ENCODE assay signal across 8 cellular contexts in the genomic region with DNA sequence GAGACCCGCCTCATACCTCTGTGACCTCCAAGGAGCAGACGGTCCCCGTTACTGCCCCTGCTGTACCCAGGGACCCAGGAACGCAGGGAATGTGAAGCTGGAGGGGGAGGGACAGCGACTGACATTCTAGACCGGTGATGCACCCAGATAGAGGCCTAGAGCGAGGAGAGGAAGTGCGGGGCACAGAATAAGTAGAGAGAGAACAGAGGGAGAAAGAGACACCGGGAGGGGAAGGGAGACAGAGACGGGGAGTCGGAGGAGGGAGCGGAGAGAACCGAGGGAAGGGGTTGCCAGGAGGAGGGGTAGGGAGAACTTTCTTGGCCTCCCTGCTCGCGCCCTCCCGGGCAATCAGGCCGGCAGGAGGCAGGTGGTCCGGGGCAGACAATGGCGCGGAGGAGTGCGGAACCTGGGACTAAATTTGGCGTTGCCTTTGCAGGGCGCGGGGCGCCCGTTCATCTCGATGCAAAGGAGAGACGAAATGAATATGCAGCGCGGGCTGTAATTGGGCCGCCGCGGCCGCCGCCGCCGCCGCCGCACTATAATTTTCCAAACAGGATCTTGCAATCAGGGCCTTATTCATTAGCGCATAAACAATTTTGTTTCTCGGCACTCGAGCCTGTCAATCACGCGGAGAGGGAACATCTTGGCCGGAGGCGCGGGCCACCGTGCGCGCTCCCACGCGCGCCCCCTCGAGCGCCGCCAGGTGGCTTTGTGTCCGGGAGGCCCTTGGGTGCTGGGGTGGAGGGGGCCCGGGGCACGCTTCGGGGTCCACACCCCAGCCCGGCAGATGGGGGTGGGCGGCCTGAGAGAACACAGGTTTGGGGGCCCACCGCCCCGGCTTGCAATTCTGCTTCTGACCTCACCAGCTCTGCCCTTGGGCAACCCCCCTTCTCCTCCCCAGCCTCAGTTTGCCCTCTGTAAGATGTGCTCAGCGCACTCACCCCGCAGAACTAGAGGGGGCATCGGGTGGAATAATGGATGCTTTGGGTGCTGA. TPM values are rescaled to one million over a fixed set of nuclear protein-coding genes. Genes with fewer than 3 reads are reported as not detected.
A peak's percentile ranks its signal among the peaks of the same experiment; 100 is the strongest.
DNase-seq lines count a peak whose midpoint lies in the region; ATAC-seq and TF ChIP-seq lines count a peak whose summit lies in the region.

No MANE protein-coding gene starts in this region.

- H3K9me3 ChIP-seq in WERI-Rb-1 (ENCODE audit: severe bottlenecking) (no peaks in the 10 kb centered on the region), psoas muscle (no peaks in the 10 kb centered on the region), left lung (no peaks in the 10 kb centered on the region)

- 25 to 30% (median 29%) methylated on average over 61 to 67 of the region's 67 CpGs for WGBS in psoas muscle, 3 donors

- H3K36me3 ChIP-seq in WERI-Rb-1 (no peaks in the 10 kb centered on the region), psoas muscle (ENCODE audit: insufficient read depth in 1 of 2, low read depth in 1 of 2) (no peaks in the 10 kb centered on the region), left lung (no peaks in the 10 kb centered on the region)

- H3K4me1 ChIP-seq in psoas muscle (peaks cover 11% of the 10 kb centered on the region), left lung (peaks cover 9 to 33% of the 10 kb centered on the region in 2 donors)

- peak overlapping the region; percentile 43 for H3K4me3 ChIP-seq in WERI-Rb-1 (ENCODE audit: low read depth, low read length)
- peak overlapping the region; percentile 39 for H3K4me3 ChIP-seq in fibroblast of the aortic adventitia (ENCODE audit: low read depth, low read length)
- H3K4me3 ChIP-seq in psoas muscle = peak overlapping the region; percentile 47
- H3K4me3 ChIP-seq in left lung = no peak overlapping the region

- intact Hi-C loops in psoas muscle (cut with DNase I) = loop anchor here (5.0 to 10.0 kb wide), 4 partner anchors 96 to 688 kb away; partner anchors contain the start of gene OR1K1 (in 1 of the 2)
- intact Hi-C loops in left lung (cut with DNase I) = loop anchor here (5.0 to 10.0 kb wide), 2 partner anchors 226 to 228 kb away; no protein-coding TSS in a partner anchor

- DNase-seq in GM13976 (ENCODE audit: low spot score) (peak; percentile 23), WERI-Rb-1 (no peak), fibroblast of the aortic adventitia (ENCODE audit: low read depth) (peak; percentile 33), psoas muscle (no peak), left lung (no peak), amniotic stem cell (lab: John Stamatoyannopoulos, UW) (no peak)
- no peak for DNase-seq in effector CD4-positive, alpha-beta T cell

- TF ChIP-seq CTCF in GM13976 (IDR thresholded peaks at IDR 0.05; ENCODE audit: borderline replicate concordance, control extremely low read depth, extremely low read depth, insufficient read depth, missing control alignments) (no peak), WERI-Rb-1 (IDR thresholded peaks at IDR 0.05; ENCODE audit: low read depth, low read length) (peak; percentile 32), fibroblast of the aortic adventitia (IDR thresholded peaks at IDR 0.05; ENCODE audit: insufficient read depth, low read length) (no peak), psoas muscle (IDR thresholded peaks at IDR 0.05) (no peak), left lung (IDR thresholded peaks at IDR 0.05) (no peak)

- no peak overlapping the region for H3K27ac ChIP-seq in WERI-Rb-1
- no peak overlapping the region for H3K27ac ChIP-seq in psoas muscle
- H3K27ac ChIP-seq in left lung = no peak overlapping the region

- in situ Hi-C loops in GM13976 (cut with MboI; ENCODE audit: low sequenced_read_pairs, unreplicated experiment) = loop anchor here (10.0 kb wide), 1 partner anchor 688 kb away; no protein-coding TSS in a partner anchor

- no peak for ATAC-seq in psoas muscle
- ATAC-seq in left lung = no peak
- no peak for ATAC-seq in GM21390 (IDR thresholded peaks at IDR 0.05; ENCODE audit: unreplicated experiment)

- H3K27me3 ChIP-seq in WERI-Rb-1 (ENCODE audit: insufficient read depth, low read depth, severe bottlenecking) = peaks cover 25% of the 10 kb centered on the region
- peaks cover 0 to 13% (median 0%) of the 10 kb centered on the region in 3 donors for H3K27me3 ChIP-seq in psoas muscle (ENCODE audit: insufficient read depth in 3 of 3, low read length in 2 of 3)
- peaks cover 3 to 50% of the 10 kb centered on the region in 2 donors for H3K27me3 ChIP-seq in left lung

RNA-seq across cellular contexts. Expression of gene NDUFA8, which starts 32.9 kb away (rescaled TPM):
- total RNA-seq in fibroblast of the aortic adventitia (ENCODE audit: low replicate concordance) = 23.5 and 25.2 TPM in 2 replicates
- total RNA-seq in psoas muscle = 100 to 1,000 TPM in 3 of 4 donors, 10 to 100 TPM in 1; 78.9 to 148 (median 124) TPM
- polyA plus RNA-seq in psoas muscle = 100 to 1,000 TPM; 191 to 257 (median 231) TPM
- total RNA-seq in left lung = 10 to 100 TPM; 42.9 to 43.4 TPM

RNA-seq across cellular contexts. Expression of gene MORN5, which starts 33.1 kb away (rescaled TPM):
- total RNA-seq in fibroblast of the aortic adventitia (ENCODE audit: low replicate concordance) (not detected in 2 replicates), psoas muscle (not detected), left lung (1 to 10 TPM in 1 of 2 donors, not detected in 1; 3.0 TPM)
- polyA plus RNA-seq in psoas muscle = not detected

RNA-seq across cellular contexts. Expression of gene TTLL11, which starts 33.5 kb away (rescaled TPM):
- total RNA-seq in fibroblast of the aortic adventitia (ENCODE audit: low replicate concordance) (4.8 and 7.3 TPM in 2 replicates), psoas muscle (10 to 100 TPM; 16.4 to 56.4 (median 48.4) TPM), left lung (1 to 10 TPM; 5.4 to 9.8 TPM)
- 10 to 100 TPM; 15.1 to 19.3 (median 16.5) TPM for polyA plus RNA-seq in psoas muscle

Comparison
In these comparisons a context has a peak if more than half of its experiments do, and no peak if none do; other contexts are left out.
1. DNase-seq: peak in GM13976 (single experiment) and fibroblast of the aortic adventitia (single experiment); none in WERI-Rb-1 (single experiment), psoas muscle (0 of 2), effector CD4-positive, alpha-beta T cell (single experiment), left lung (0 of 2) and amniotic stem cell (single experiment).
2. H3K4me3 ChIP-seq: peak in WERI-Rb-1 (single experiment), fibroblast of the aortic adventitia (single experiment) and psoas muscle (single experiment); none in left lung (0 of 2).